Comparison of ENCODE assay signal across 27 cellular contexts in genomic region chr10:123879596-123880257, GRCh38. TPM values are rescaled to one million over a fixed set of nuclear protein-coding genes. Genes with fewer than 3 reads are reported as not detected.
DNase-seq lines count a peak whose midpoint lies in the region; ATAC-seq and TF ChIP-seq lines count a peak whose summit lies in the region.
"Had no signal": no experiment of that assay in that cellular context is flagged by ENCODE, and none has a peak within 500 bp of the region (broad histone marks: within the 10 kb centered on the region; RNA-seq: fewer than 3 reads in every experiment).

No MANE protein-coding gene starts in this region.

- no peak overlapping the region for H3K27ac ChIP-seq in neural progenitor cell
- H3K27ac ChIP-seq in tibial artery: peak overlapping the region; percentile 21 to 42
- H3K27ac ChIP-seq in WERI-Rb-1: no peak overlapping the region
- H3K27ac ChIP-seq: 22Rv1 had no signal

- intact Hi-C loops in sciatic nerve (cut with DNase I): no loop called here
- intact Hi-C loops in tibial artery (cut with DNase I; ENCODE audit: low total_unique reads): no loop called here
- intact Hi-C loops in natural killer cell (cut with micrococcal nuclease): no loop called here

- no peak overlapping the region for H3K9ac ChIP-seq in neural progenitor cell

- no peak overlapping the region for H3K4me2 ChIP-seq in neural progenitor cell

- no peaks in the 10 kb centered on the region for H3K4me1 ChIP-seq in neural progenitor cell
- H3K4me1 ChIP-seq in tibial artery: peaks cover 0 to 46% (median 28%) of the 10 kb centered on the region in 4 donors
- H3K4me1 ChIP-seq: BE2C, Peyer's patch had no signal

- ATAC-seq in sciatic nerve: no peak
- ATAC-seq in natural killer cell: no peak

- TF ChIP-seq CTCF in neural progenitor cell (IDR thresholded peaks at IDR 0.05) (no peak), tibial artery (IDR thresholded peaks at IDR 0.05) (no peak), WERI-Rb-1 (IDR thresholded peaks at IDR 0.05; ENCODE audit: low read depth, low read length) (no peak), natural killer cell (IDR thresholded peaks at IDR 0.05) (no peak)

- H3K36me3 Mint-ChIP-seq in neural progenitor cell: no peaks in the 10 kb centered on the region
- no peaks in the 10 kb centered on the region for H3K36me3 Mint-ChIP-seq in activated T-cell treated with anti-CD3 and anti-CD28 coated beads, Interleukin-2, amount 50 U/mL, for 24 hours (ENCODE audit: low read depth)
- no peaks in the 10 kb centered on the region for H3K36me3 Mint-ChIP-seq in natural killer cell
- H3K36me3 Mint-ChIP-seq: CD14-positive monocyte had no signal

- no peaks in the 10 kb centered on the region for H3K27me3 ChIP-seq in neural progenitor cell
- H3K27me3 ChIP-seq in tibial artery: no peaks in the 10 kb centered on the region
- H3K27me3 ChIP-seq in WERI-Rb-1 (ENCODE audit: insufficient read depth, low read depth, severe bottlenecking): peaks cover 76% of the 10 kb centered on the region
- H3K27me3 ChIP-seq: BE2C, Peyer's patch had no signal

- H3K4me3 Mint-ChIP-seq in neural progenitor cell (no peak overlapping the region), natural killer cell (no peak overlapping the region)
- no peak overlapping the region for H3K4me3 Mint-ChIP-seq in activated T-cell treated with anti-CD3 and anti-CD28 coated beads, Interleukin-2, amount 50 U/mL, for 24 hours
- H3K4me3 Mint-ChIP-seq: CD14-positive monocyte; CD8-positive, alpha-beta memory T cell had no signal

- H3F3A ChIP-seq in neural progenitor cell (ENCODE audit: low read depth): no peaks in the 10 kb centered on the region

- H2AFZ ChIP-seq in neural progenitor cell (replicated peaks): no peak overlapping the region

- peaks cover 3% of the 10 kb centered on the region for H3K27me3 Mint-ChIP-seq in neural progenitor cell (ENCODE audit: insufficient read depth, low read depth)
- peaks cover 2% of the 10 kb centered on the region for H3K27me3 Mint-ChIP-seq in activated T-cell treated with anti-CD3 and anti-CD28 coated beads, Interleukin-2, amount 50 U/mL, for 24 hours
- H3K27me3 Mint-ChIP-seq in natural killer cell (ENCODE audit: low read depth in 2 of 2): peaks cover 0 to 9% of the 10 kb centered on the region in 2 donors

- H3K4me3 ChIP-seq in neural progenitor cell (no peak overlapping the region), tibial artery (no peak overlapping the region), WERI-Rb-1 (ENCODE audit: low read depth, low read length) (no peak overlapping the region)
- H3K4me3 ChIP-seq: Peyer's patch had no signal

- H3K36me3 ChIP-seq in neural progenitor cell (no peaks in the 10 kb centered on the region), tibial artery (peaks cover 0 to 13% (median 8%) of the 10 kb centered on the region in 3 donors), WERI-Rb-1 (no peaks in the 10 kb centered on the region)
- H3K36me3 ChIP-seq: BE2C, Peyer's patch had no signal

- no peaks in the 10 kb centered on the region for H4K20me1 ChIP-seq in neural progenitor cell (ENCODE audit: low read depth)

- peaks cover 3% of the 10 kb centered on the region for H3K9me3 Mint-ChIP-seq in neural progenitor cell
- no peaks in the 10 kb centered on the region for H3K9me3 Mint-ChIP-seq in activated T-cell treated with anti-CD3 and anti-CD28 coated beads, Interleukin-2, amount 50 U/mL, for 24 hours
- H3K9me3 Mint-ChIP-seq in natural killer cell: no peaks in the 10 kb centered on the region

- no peaks in the 10 kb centered on the region for H3K9me3 ChIP-seq in neural progenitor cell (ENCODE audit: low read depth)
- no peaks in the 10 kb centered on the region for H3K9me3 ChIP-seq in tibial artery
- H3K9me3 ChIP-seq in WERI-Rb-1 (ENCODE audit: severe bottlenecking): peaks cover 3% of the 10 kb centered on the region
- H3K9me3 ChIP-seq: BE2C, Peyer's patch had no signal

- peak; percentile 24 for DNase-seq in activated effector memory CD4-positive, alpha-beta T cell treated with anti-CD3 and anti-CD28 coated beads, Interleukin-2, amount 50 U/mL, for 16 hours
- no peak for DNase-seq in activated effector memory CD4-positive, alpha-beta T cell treated with Interleukin-2 at 50 U/mL for 16 hours
- DNase-seq in neural progenitor cell (ENCODE audit: low spot score) (no peak), sciatic nerve (ENCODE audit: low spot score) (peak; percentile 47), tibial artery (no peak), WERI-Rb-1 (no peak), natural killer cell (no peak)
- no peak for DNase-seq in activated T-cell treated with anti-CD3 and anti-CD28 coated beads, Interleukin-2, amount 50 U/mL, for 24 hours
- DNase-seq: BE2C; Calu3; CD8-positive, alpha-beta memory T cell; DMS79 treated with DMSO at 0.1 percent for 48 hours; HCEC 1CT; Karpas-422; NCI-H1092; NCI-H1417 treated with DMSO at 0.1 percent for 48 hours; NCI-H1694 treated with DMSO at 0.1 percent for 48 hours; NCI-H2081 treated with DMSO at 0.1 percent for 48 hours; NCI-H2171; NCI-H226; NCI-H510A; NCI-H69; SHP77 treated with DMSO at 0.1 percent for 48 hours had no signal

- H3K27ac Mint-ChIP-seq in neural progenitor cell: peak overlapping the region; percentile 34
- no peak overlapping the region for H3K27ac Mint-ChIP-seq in activated T-cell treated with anti-CD3 and anti-CD28 coated beads, Interleukin-2, amount 50 U/mL, for 24 hours
- H3K27ac Mint-ChIP-seq in natural killer cell: no peak overlapping the region
- H3K27ac Mint-ChIP-seq: CD8-positive, alpha-beta memory T cell had no signal

- no peaks in the 10 kb centered on the region for H3K4me1 Mint-ChIP-seq in neural progenitor cell
- no peaks in the 10 kb centered on the region for H3K4me1 Mint-ChIP-seq in activated T-cell treated with anti-CD3 and anti-CD28 coated beads, Interleukin-2, amount 50 U/mL, for 24 hours (ENCODE audit: low read depth)
- peaks cover 0 to 6% of the 10 kb centered on the region in 2 donors for H3K4me1 Mint-ChIP-seq in natural killer cell
- H3K4me1 Mint-ChIP-seq: CD14-positive monocyte; CD8-positive, alpha-beta memory T cell had no signal

- no peaks in the 10 kb centered on the region for H3K79me2 ChIP-seq in neural progenitor cell (ENCODE audit: low read depth)

RNA-seq across cellular contexts. Expression of gene CPXM2, which starts 11.9 kb away (rescaled TPM):
- not detected in 2 replicates for total RNA-seq in neural progenitor cell (ENCODE audit: low replicate concordance)
- 81.6 TPM for total RNA-seq in sciatic nerve
- not detected for total RNA-seq in natural killer cell
- total RNA-seq: Calu3; CD8-positive, alpha-beta memory T cell; HT-29 had no signal

Comparison
In these comparisons a context has a peak if more than half of its experiments do, and no peak if none do; other contexts are left out.
1. DNase-seq: peak in activated effector memory CD4-positive, alpha-beta T cell treated with anti-CD3 and anti-CD28 coated beads, Interleukin-2, amount 50 U/mL, for 16 hours (single experiment) and sciatic nerve (single experiment); none in activated effector memory CD4-positive, alpha-beta T cell treated with Interleukin-2 at 50 U/mL for 16 hours (single experiment), neural progenitor cell (single experiment), tibial artery (0 of 2), activated T-cell treated with anti-CD3 and anti-CD28 coated beads, Interleukin-2, amount 50 U/mL, for 24 hours (single experiment), WERI-Rb-1 (single experiment) and natural killer cell (single experiment).
2. H3K27ac ChIP-seq: peak in tibial artery (2 of 2); none in neural progenitor cell (single experiment) and WERI-Rb-1 (single experiment).
3. RNA of gene CPXM2, which starts 11.9 kb away (total RNA-seq): 81.6 TPM in sciatic nerve (single experiment); not detected in neural progenitor cell and not detected in natural killer cell; every median in the first group is over 10 times any median in the second.